ENCODE assay signal across 8 cellular contexts in the genomic region with DNA sequence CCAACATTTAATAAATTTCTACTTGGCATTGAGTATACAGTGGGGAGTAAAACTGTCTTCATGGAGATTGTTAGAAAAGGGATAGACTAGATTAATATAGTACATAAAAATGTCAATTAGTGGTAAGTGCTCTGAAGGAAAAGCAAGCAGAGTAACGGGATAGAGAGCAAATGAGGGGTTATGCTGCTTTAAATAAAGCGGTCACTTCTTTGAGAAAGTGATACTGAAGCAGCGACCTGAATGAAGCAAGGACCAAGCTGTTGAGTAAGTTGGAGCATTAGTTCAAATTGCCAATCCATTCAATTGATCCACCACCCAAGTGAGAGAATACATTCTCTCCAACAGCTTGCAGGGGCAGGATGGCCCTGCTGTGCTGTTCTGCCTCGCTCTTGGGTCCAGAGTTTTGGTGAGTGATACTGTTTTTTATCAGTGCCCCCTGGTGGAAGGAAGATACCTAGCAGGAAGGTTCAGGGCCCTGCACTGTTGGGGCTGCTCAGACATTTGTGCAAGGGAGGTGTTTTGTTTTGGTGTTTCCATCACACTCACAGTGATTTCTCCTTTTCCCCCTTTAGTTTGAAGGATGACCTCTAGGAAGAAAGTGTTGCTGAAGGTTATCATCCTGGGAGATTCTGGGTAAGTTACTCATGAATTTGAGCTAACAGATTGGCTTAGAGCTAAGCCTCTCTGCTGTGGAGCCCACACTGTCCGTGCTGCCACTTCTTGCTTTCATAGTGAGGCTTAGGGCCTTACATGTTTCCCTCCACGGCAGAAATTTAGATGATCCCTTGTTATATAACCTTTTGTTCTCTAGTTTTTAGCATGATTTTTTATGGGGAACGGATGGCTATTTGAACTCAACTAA.
A peak's percentile ranks its signal among the peaks of the same experiment; 100 is the strongest.
DNase-seq lines count a peak whose midpoint lies in the region; ATAC-seq and TF ChIP-seq lines count a peak whose summit lies in the region.

No MANE protein-coding gene starts in this region.

- 52% methylated on average over 7 of the region's 7 CpGs for WGBS in prostate gland

- DNase-seq in Daoy (ENCODE audit: low read depth) (peak; percentile 56), LNCaP clone FGC (ENCODE audit: low read depth) (no peak), SJSA1 (ENCODE audit: low read depth in 1 of 2, low spot score in 2 of 2) (peak; percentile 53 to 61), head of caudate nucleus (peak in 38 of 42 donors; percentile 16 to 85 (median 58)), prostate gland (ENCODE audit: low spot score) (peak; percentile 63)

- ATAC-seq in GM21786 (IDR thresholded peaks at IDR 0.05; ENCODE audit: unreplicated experiment) (peak; percentile 76), GM18861 (IDR thresholded peaks at IDR 0.05; ENCODE audit: unreplicated experiment) (no peak)

- no peaks in the 10 kb centered on the region for H3K27me3 Mint-ChIP-seq in activated naive CD4-positive, alpha-beta T cell treated with anti-CD3 and anti-CD28 coated beads, Interleukin-2, amount 50 U/mL, for 24 hours

- TF ChIP-seq POLR2A in prostate gland (IDR thresholded peaks at IDR 0.05) = no peak

- H3K27me3 ChIP-seq in SJSA1 (replicated peaks) = no peaks in the 10 kb centered on the region
- H3K27me3 ChIP-seq in prostate gland (replicated peaks; ENCODE audit: insufficient read depth) = no peaks in the 10 kb centered on the region

- peak; percentile 81 for TF ChIP-seq CTCF in LNCaP clone FGC (IDR thresholded peaks at IDR 0.05; ENCODE audit: control insufficient read depth, extremely low read depth, insufficient read depth)
- peak; percentile 53 to 87 (median 84) for TF ChIP-seq CTCF in prostate gland (IDR thresholded peaks at IDR 0.05)

- peak overlapping the region; percentile 76 for H3K4me3 Mint-ChIP-seq in activated naive CD4-positive, alpha-beta T cell treated with anti-CD3 and anti-CD28 coated beads, Interleukin-2, amount 50 U/mL, for 24 hours

- no peaks in the 10 kb centered on the region for H3K9me3 Mint-ChIP-seq in activated naive CD4-positive, alpha-beta T cell treated with anti-CD3 and anti-CD28 coated beads, Interleukin-2, amount 50 U/mL, for 24 hours

- peaks cover 23% of the 10 kb centered on the region for H3K36me3 Mint-ChIP-seq in activated naive CD4-positive, alpha-beta T cell treated with anti-CD3 and anti-CD28 coated beads, Interleukin-2, amount 50 U/mL, for 24 hours

- no peaks in the 10 kb centered on the region for H3K9me3 ChIP-seq in SJSA1 (replicated peaks)
- H3K9me3 ChIP-seq in prostate gland = no peaks in the 10 kb centered on the region

- H3K4me3 ChIP-seq in LNCaP clone FGC (ENCODE audit: low read depth, low read length) (no peak overlapping the region), SJSA1 (no peak overlapping the region), prostate gland (no peak overlapping the region)

- H3K27ac Mint-ChIP-seq in activated naive CD4-positive, alpha-beta T cell treated with anti-CD3 and anti-CD28 coated beads, Interleukin-2, amount 50 U/mL, for 24 hours = peak overlapping the region; percentile 98

- H3K27ac ChIP-seq in SJSA1 = no peak overlapping the region
- H3K27ac ChIP-seq in prostate gland = peak overlapping the region in 1 of 2 donors; percentile 1

- H3K4me1 ChIP-seq in SJSA1 (replicated peaks) = peaks cover 13% of the 10 kb centered on the region
- no peaks in the 10 kb centered on the region for H3K4me1 ChIP-seq in prostate gland (replicated peaks)

- peaks cover 78% of the 10 kb centered on the region for H3K4me1 Mint-ChIP-seq in activated naive CD4-positive, alpha-beta T cell treated with anti-CD3 and anti-CD28 coated beads, Interleukin-2, amount 50 U/mL, for 24 hours

- H3K36me3 ChIP-seq in SJSA1 = peaks cover 41% of the 10 kb centered on the region
- peaks cover 0 to 11% of the 10 kb centered on the region in 2 donors for H3K36me3 ChIP-seq in prostate gland

- intact Hi-C loops in head of caudate nucleus (cut with DNase I) (loop anchor here (5.0 to 10.0 kb wide), 2 partner anchors 68 to 110 kb away; partner anchors contain the start of gene RAB7A), prostate gland (cut with DNase I) (loop anchor here (2.0 to 5.0 kb wide), 3 partner anchors 68 to 178 kb away; partner anchors contain the start of gene RAB7A)
